Comparison of ENCODE assay signal across 18 cellular contexts in the genomic region with DNA sequence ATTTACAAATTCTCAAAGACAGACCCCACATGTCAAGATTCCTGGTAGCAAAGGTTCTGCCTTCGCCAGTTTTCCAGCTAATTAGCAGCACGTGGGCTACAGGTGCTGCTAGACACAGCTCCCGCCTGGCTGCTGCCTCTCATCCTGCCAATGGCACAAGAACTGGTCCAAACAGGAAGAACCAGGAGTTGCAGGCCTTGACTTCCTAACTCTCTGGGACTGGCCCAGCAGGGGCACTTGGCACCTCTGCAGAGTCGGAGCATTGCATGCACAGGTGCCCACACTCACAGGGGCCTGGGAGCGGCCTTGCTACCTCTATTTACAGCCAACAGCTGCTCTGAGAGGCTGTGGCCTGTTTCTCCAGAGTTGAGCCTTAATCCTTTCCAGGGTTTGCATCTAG. TPM values are rescaled to one million over a fixed set of nuclear protein-coding genes. Genes with fewer than 3 reads are reported as not detected.
A peak's percentile ranks its signal among the peaks of the same experiment; 100 is the strongest.
DNase-seq lines count a peak whose midpoint lies in the region; ATAC-seq, FAIRE-seq and TF ChIP-seq lines count a peak whose summit lies in the region.
"Had no signal": no experiment of that assay in that cellular context is flagged by ENCODE, and none has a peak within 500 bp of the region (broad histone marks: within the 10 kb centered on the region; RNA-seq: fewer than 3 reads in every experiment).

No MANE protein-coding gene starts in this region.

- intact Hi-C loops in HepG2 (cut with micrococcal nuclease; ENCODE audit: unreplicated experiment) = no loop called here
- intact Hi-C loops in pancreas (cut with DNase I) = no loop called here

- H3K9me3 ChIP-seq in liver (ENCODE audit: control insufficient read depth in 4 of 4, low read length in 3 of 4) = no peaks in the 10 kb centered on the region
- H3K9me3 ChIP-seq in HepG2 (ENCODE audit: low read length) = no peaks in the 10 kb centered on the region
- no peaks in the 10 kb centered on the region for H3K9me3 ChIP-seq in H1 (ENCODE audit: insufficient read depth in 2 of 2, low read depth in 1 of 2, low read length in 1 of 2)
- no peaks in the 10 kb centered on the region for H3K9me3 ChIP-seq in pancreas
- H3K9me3 ChIP-seq: MG63 had no signal

- H3K23ac ChIP-seq in H1 (ENCODE audit: insufficient read length) = no peak overlapping the region

- H3K79me2 ChIP-seq in HepG2 (ENCODE audit: insufficient read depth, low read length) (no peaks in the 10 kb centered on the region), H1 (ENCODE audit: control insufficient read depth in 1 of 2, insufficient read depth in 2 of 2, low read length in 2 of 2) (no peaks in the 10 kb centered on the region)

- H2BK5ac ChIP-seq in H1 (ENCODE audit: low read depth, low read length) = no peak overlapping the region

- H3K4ac ChIP-seq in H1 (replicated peaks; ENCODE audit: insufficient read length, low read depth, low read length) = no peak overlapping the region

- no peak overlapping the region; the same call in 1 of the 2 replicates for H2BK12ac ChIP-seq in H1 (ENCODE audit: low read depth, low read length)

- H4K91ac ChIP-seq in H1 (replicated peaks; ENCODE audit: insufficient read length, low read length) = no peak overlapping the region

- no peak overlapping the region for H4K8ac ChIP-seq in H1 (ENCODE audit: extremely low read depth, insufficient read depth, low read length)

- TF ChIP-seq RAD21 in liver (IDR thresholded peaks at IDR 0.05) (no peak), HepG2 (CRISPR knock-in tag; IDR thresholded peaks at IDR 0.05) (no peak), H1 (IDR thresholded peaks at IDR 0.05 in 1 of 2, conservative IDR thresholded peaks at IDR 0.05 in 1 of 2; ENCODE audit: low read depth in 2 of 2, low read length in 2 of 2) (no peak)

- TF ChIP-seq CTCF in liver (IDR thresholded peaks at IDR 0.05; ENCODE audit: low read depth, low read length, missing input control) (no peak), HepG2 (CRISPR knock-in tag; IDR thresholded peaks at IDR 0.05) (no peak), H1 (IDR thresholded peaks at IDR 0.05; ENCODE audit: control extremely low read depth in 1 of 3, insufficient read depth in 1 of 3, low read depth in 1 of 3, low read length in 3 of 3) (no peak), pancreas (IDR thresholded peaks at IDR 0.05) (no peak)

- peaks cover 21 to 52% (median 41%) of the 10 kb centered on the region in 4 donors for H3K4me1 ChIP-seq in liver (ENCODE audit: control insufficient read depth in 4 of 4, insufficient read depth in 4 of 4, low read length in 3 of 4)
- peaks cover 33% of the 10 kb centered on the region for H3K4me1 ChIP-seq in HepG2 (ENCODE audit: insufficient read depth, low read length)
- H3K4me1 ChIP-seq in H1 (replicated peaks in 1 of 4; ENCODE audit: control insufficient read depth in 3 of 4, insufficient read depth in 4 of 4, low read length in 3 of 4) = peaks cover 8 to 18% (median 13%) of the 10 kb centered on the region in 4 experiments; a peak in 6 of 7 replicates
- peaks cover 27 to 52% (median 34%) of the 10 kb centered on the region in 3 donors for H3K4me1 ChIP-seq in pancreas

- H3K4me3 ChIP-seq in liver (ENCODE audit: low read depth in 1 of 3, low read length in 3 of 3) (no peak overlapping the region), HepG2 (replicated peaks in 1 of 3; ENCODE audit: insufficient read depth in 1 of 3, low read depth in 2 of 3, low read length in 3 of 3) (no peak overlapping the region), H1 (ENCODE audit: extremely low read depth in 1 of 4, insufficient read depth in 2 of 4, low read depth in 3 of 4, low read length in 4 of 4) (no peak overlapping the region), pancreas (no peak overlapping the region)
- H3K4me3 ChIP-seq: MG63 had no signal

- TF ChIP-seq POLR2A in HepG2 (IDR thresholded peaks at IDR 0.05; ENCODE audit: insufficient read depth in 1 of 2, low read depth in 2 of 2, low read length in 2 of 2) (no peak), H1 (IDR thresholded peaks at IDR 0.05; ENCODE audit: control extremely low read depth in 1 of 2, low read depth in 2 of 2, low read length in 2 of 2) (no peak)

- H3K18ac ChIP-seq in H1 (ENCODE audit: extremely low read depth, low read length) = no peak overlapping the region

- H2AK5ac ChIP-seq in H1 (ENCODE audit: low read depth, low read length) = no peak overlapping the region

- H3K27me3 ChIP-seq in liver (ENCODE audit: control insufficient read depth in 4 of 4, insufficient read depth in 4 of 4, low read length in 3 of 4) = no peaks in the 10 kb centered on the region
- no peaks in the 10 kb centered on the region for H3K27me3 ChIP-seq in HepG2 (ENCODE audit: control insufficient read depth in 1 of 2, insufficient read depth in 2 of 2, low read length in 2 of 2)
- H3K27me3 ChIP-seq in H1 (replicated peaks in 1 of 4; ENCODE audit: control insufficient read depth in 3 of 4, extremely low read depth in 1 of 4, insufficient read depth in 3 of 4, low read length in 3 of 4) = no peaks in the 10 kb centered on the region
- no peaks in the 10 kb centered on the region for H3K27me3 ChIP-seq in pancreas
- H3K27me3 ChIP-seq: MG63 had no signal

- no peaks in the 10 kb centered on the region for H3K36me3 ChIP-seq in liver (ENCODE audit: control insufficient read depth in 4 of 4, insufficient read depth in 3 of 4, low read depth in 1 of 4, low read length in 3 of 4)
- peaks cover 3 to 5% of the 10 kb centered on the region in 2 experiments; a peak in 4 of 5 replicates for H3K36me3 ChIP-seq in HepG2 (replicated peaks in 1 of 2; ENCODE audit: control insufficient read depth in 1 of 2, insufficient read depth in 2 of 2, low read length in 2 of 2)
- no peaks in the 10 kb centered on the region for H3K36me3 ChIP-seq in H1 (ENCODE audit: control insufficient read depth in 2 of 4, insufficient read depth in 4 of 4, low read length in 3 of 4)
- H3K36me3 ChIP-seq in pancreas = peaks cover 0 to 4% (median 0%) of the 10 kb centered on the region in 3 donors
- H3K36me3 ChIP-seq: MG63 had no signal

- H2AFZ ChIP-seq in HepG2 (ENCODE audit: low read length) (no peak overlapping the region), H1 (ENCODE audit: low read length) (no peak overlapping the region)

- no peaks in the 10 kb centered on the region for H3K79me1 ChIP-seq in H1 (ENCODE audit: low read depth, low read length)

- DNase-seq in HepG2 (ENCODE audit: low spot score) (no peak), H1 (ENCODE audit: low read depth in 1 of 2, low spot score in 2 of 2) (no peak), pancreas (peak; percentile 71 to 91 (median 85)), NCI-H748 treated with DMSO at 0.1 percent for 48 hours (lab: John Stamatoyannopoulos, UW) (no peak), NCI-H187 (lab: John Stamatoyannopoulos, UW) (no peak), SW480 (ENCODE audit: low spot score) (no peak)
- DNase-seq: activated gamma-delta T cell; GDM1; left cardiac atrium; MG63; naive thymus-derived CD4-positive, alpha-beta T cell; NCI-H1930; NCI-H524 treated with DMSO at 0.1 percent for 48 hours; retina; stimulated activated CD4-positive, alpha-beta T cell treated with anti-CD3 and anti-CD28 coated beads, Interleukin-2, amount 100 ng/mL, for 24 hours had no signal

- BruUV-seq in HepG2 (replicated peaks; lab: Mats Ljungman, UMichigan) = no TSS peak

- H3K9ac ChIP-seq in liver (ENCODE audit: low read depth in 1 of 2, low read length in 2 of 2) = no peak overlapping the region
- H3K9ac ChIP-seq in HepG2 (ENCODE audit: insufficient read depth, low read depth, low read length) = no peak overlapping the region
- H3K9ac ChIP-seq in H1 (replicated peaks in 1 of 4; ENCODE audit: extremely low read depth in 1 of 4, low read depth in 3 of 4, low read length in 3 of 4) = no peak overlapping the region

- H4K5ac ChIP-seq in H1 (ENCODE audit: insufficient read length, low read depth, low read length) = no peak overlapping the region

- H3K27ac ChIP-seq in liver (ENCODE audit: low read depth in 1 of 2, low read length in 2 of 2) = peak overlapping the region; percentile 19 to 85
- H3K27ac ChIP-seq in HepG2 (ENCODE audit: extremely low read length, insufficient read depth, low read length) = no peak overlapping the region
- no peak overlapping the region for H3K27ac ChIP-seq in H1 (ENCODE audit: low read depth, low read length)
- H3K27ac ChIP-seq in pancreas = peak overlapping the region; percentile 76 to 89 (median 78)

- TF ChIP-seq EP300 in HepG2 (IDR thresholded peaks at IDR 0.05; ENCODE audit: low read depth in 2 of 2, low read length in 2 of 2) (no peak), HepG2 (CRISPR knock-in tag; IDR thresholded peaks at IDR 0.05; ENCODE audit: borderline replicate concordance) (no peak), H1 (IDR thresholded peaks at IDR 0.05; ENCODE audit: borderline replicate concordance in 1 of 2, low read depth in 2 of 2, low read length in 2 of 2) (no peak)

- ATAC-seq in HepG2 (no peak), pancreas (peak; percentile 63 to 80 (median 74)), GM21360 (IDR thresholded peaks at IDR 0.05; ENCODE audit: unreplicated experiment) (no peak)
- ATAC-seq: naive thymus-derived CD4-positive, alpha-beta T cell had no signal

- FAIRE-seq in HepG2 (lab: Jason Lieb, UNC) (no peak), H1 (lab: Jason Lieb, UNC) (no peak), pancreas (lab: Jason Lieb, UNC) (no peak)
- FAIRE-seq: astrocyte had no signal

- H2BK120ac ChIP-seq in H1 (replicated peaks; ENCODE audit: low read depth, low read length) = no peak overlapping the region

- WGBS in liver = 90% methylated on average over 5 of the region's 5 CpGs
- 94% methylated on average over 5 of the region's 5 CpGs for WGBS in HepG2 (ENCODE audit: low lambda C conversion rate)
- WGBS in H1 (ENCODE audit: extremely low coverage in 1 of 2, insufficient coverage in 1 of 2, insufficient read length in 1 of 2, insufficient replicate concordance in 2 of 2, low coverage in 1 of 2, low lambda C conversion rate in 2 of 2, missing lambda C conversion rate in 1 of 2), 2 experiments = 81% methylated on average over 5 of the region's 5 CpGs; no CpG with 5 or more reads in 1 of the 2 experiments
- WGBS in pancreas, 2 donors = 21 to 33% methylated on average over 5 of the region's 5 CpGs

- H2BK15ac ChIP-seq in H1 (ENCODE audit: low read length) = no peak overlapping the region

- no peaks in the 10 kb centered on the region for H3K23me2 ChIP-seq in H1 (ENCODE audit: low read depth, low read length)

- H3K4me2 ChIP-seq in HepG2 (ENCODE audit: low read depth, low read length) (no peak overlapping the region), H1 (ENCODE audit: insufficient read depth in 1 of 2, low read depth in 2 of 2, low read length in 2 of 2) (no peak overlapping the region)

- no peak overlapping the region for H3K14ac ChIP-seq in H1 (ENCODE audit: insufficient read length)

- H4K20me1 ChIP-seq in HepG2 (ENCODE audit: insufficient read depth, low read length) = no peaks in the 10 kb centered on the region
- H4K20me1 ChIP-seq in H1 (replicated peaks in 1 of 2; ENCODE audit: control insufficient read depth in 1 of 2, insufficient read depth in 2 of 2, low read length in 2 of 2) = no peaks in the 10 kb centered on the region

- H2BK20ac ChIP-seq in H1 (ENCODE audit: low read length) = no peak overlapping the region

- no peak overlapping the region for H3K56ac ChIP-seq in H1 (replicated peaks; ENCODE audit: insufficient read length, low read depth, low read length)

- in situ Hi-C loops in HepG2 (cut with HindIII; ENCODE audit: extremely low pct_ligation_motif_present, low pct_unique_long_range_greater_than_20kb) = no loop called here

- CTCF ChIA-PET in HepG2 (lab: Yijun Ruan, JAX; ENCODE audit: low intra/inter-chr PET ratio, low total read pairs) = no interaction called here
- CTCF ChIA-PET in H1 (lab: Charles Lee; ENCODE audit: partially characterized antibody) = interaction anchor here (0.6 to 3.3 kb wide), 12 partner anchors 11 to 152 kb away, joined by 3 to 19 read pairs (median 4); no protein-coding TSS in a partner anchor

- POLR2A ChIA-PET in HepG2 (lab: Yijun Ruan, JAX) = no interaction called here
- POLR2A ChIA-PET in H1 (lab: Charles Lee; ENCODE audit: partially characterized antibody) = no interaction called here

RNA-seq across cellular contexts. Expression of a gene that starts 39.6 kb away (rescaled TPM):
- total RNA-seq in liver = 10 to 100 TPM; 10.5 to 31.9 TPM
- polyA plus RNA-seq in liver = 10 to 100 TPM; 19.5 to 22.5 TPM
- 18.7 and 19.0 TPM in 2 replicates for total RNA-seq in HepG2 (2016; rRNA removed; fragmentation: Illumina TruSeq; extraction: Trizol)
- 6.7 and 7.1 TPM in 2 replicates for total RNA-seq in HepG2 (2016; cell fraction: cytosol; rRNA removed; fragmentation: Illumina TruSeq; extraction: Trizol; ENCODE audit: low read depth)
- 18.5 and 19.5 TPM in 2 replicates for total RNA-seq in HepG2 (2016; cell fraction: insoluble cytoplasmic fraction; rRNA removed; fragmentation: Illumina TruSeq; extraction: Trizol)
- 12.7 and 13.2 TPM in 2 replicates for total RNA-seq in HepG2 (2016; cell fraction: membrane; rRNA removed; fragmentation: Illumina TruSeq; extraction: Trizol)
- 24.4 and 27.5 TPM in 2 replicates for total RNA-seq in HepG2 (2016; cell fraction: nucleus; rRNA removed; fragmentation: Illumina TruSeq; extraction: Trizol)
- 21.0 and 30.8 TPM in 2 replicates for polyA plus RNA-seq in HepG2 (2011; rRNA removed)
- 10.3 and 11.7 TPM in 2 replicates for polyA plus RNA-seq in HepG2 (2011; cell fraction: cytosol; rRNA removed)
- 74.0 and 103 TPM in 2 replicates for polyA plus RNA-seq in HepG2 (2011; cell fraction: nucleus; rRNA removed)
- polyA plus RNA-seq in HepG2 (2012) = 12.9 and 15.4 TPM in 2 replicates
- 3.7 and 4.7 TPM in 2 replicates for polyA plus RNA-seq in HepG2 (2016; cell fraction: cytosol; fragmentation: Illumina TruSeq; extraction: Trizol; ENCODE audit: low read depth)
- 15.5 and 18.0 TPM in 2 replicates for polyA plus RNA-seq in HepG2 (2016; cell fraction: insoluble cytoplasmic fraction; fragmentation: Illumina TruSeq; extraction: Trizol; ENCODE audit: low read depth)
- 7.7 and 9.3 TPM in 2 replicates for polyA plus RNA-seq in HepG2 (2016; cell fraction: membrane; fragmentation: Illumina TruSeq; extraction: Trizol; ENCODE audit: low read depth)
- polyA plus RNA-seq in HepG2 (2016; cell fraction: nucleus; fragmentation: Illumina TruSeq; extraction: Trizol; ENCODE audit: insufficient read depth, low read depth) = 34.2 and 36.3 TPM in 2 replicates
- polyA minus RNA-seq in HepG2 (2011; rRNA and poly(A)+ RNA removed; ENCODE audit: low replicate concordance) = 27.6 and 35.2 TPM in 2 replicates
- 6.0 and 6.2 TPM in 2 replicates for polyA minus RNA-seq in HepG2 (2011; cell fraction: cytosol; rRNA and poly(A)+ RNA removed)
- 23.8 and 26.7 TPM in 2 replicates for polyA minus RNA-seq in HepG2 (2011; cell fraction: nucleus; rRNA and poly(A)+ RNA removed)
- 3.6 and 4.5 TPM in 2 replicates for total RNA-seq in H1 (2021; fragmentation: NEBNext Ultra II Directional; extraction: Animal tissue kit (Norgen Biotek cat#: 25700))
- 2.7 and 3.2 TPM in 2 replicates for polyA plus RNA-seq in H1 (2011; rRNA removed)
- polyA plus RNA-seq in H1 (2011; cell fraction: cytosol; rRNA removed) = 4.6 TPM
- 8.7 TPM for polyA plus RNA-seq in H1 (2011; cell fraction: nucleus; rRNA removed)
- 3.2 to 4.4 TPM (median 3.8 TPM) in 4 replicates for polyA plus RNA-seq in H1 (2012, experiment 1 of 2)
- 1.6 TPM for polyA plus RNA-seq in H1 (2012, experiment 2 of 2)
- polyA plus RNA-seq in H1 (2013, experiment 1 of 2) = 3.4 TPM
- 2.4 TPM for polyA plus RNA-seq in H1 (2013, experiment 2 of 2)
- polyA minus RNA-seq in H1 (2011; rRNA and poly(A)+ RNA removed) = 7.1 and 12.2 TPM in 2 replicates
- 5.1 TPM for polyA minus RNA-seq in H1 (2011; cell fraction: cytosol; rRNA and poly(A)+ RNA removed)
- polyA minus RNA-seq in H1 (2011; cell fraction: nucleus; rRNA and poly(A)+ RNA removed) = 5.9 TPM
- total RNA-seq in pancreas = 10 to 100 TPM; 16.7 to 22.9 (median 21.6) TPM
- 10 to 100 TPM; 13.9 to 17.4 TPM for polyA plus RNA-seq in pancreas

RNA-seq across cellular contexts. Expression of a gene that starts 42.1 kb away (rescaled TPM):
- total RNA-seq in liver = 10 to 100 TPM in 1 of 2 donors, 1 to 10 TPM in 1; 9.5 to 36.1 TPM
- 10 to 100 TPM; 19.3 to 23.6 TPM for polyA plus RNA-seq in liver
- total RNA-seq in HepG2 (2016; rRNA removed; fragmentation: Illumina TruSeq; extraction: Trizol) = 83.0 and 120 TPM in 2 replicates
- 262 and 384 TPM in 2 replicates for total RNA-seq in HepG2 (2016; cell fraction: cytosol; rRNA removed; fragmentation: Illumina TruSeq; extraction: Trizol; ENCODE audit: low read depth)
- 80.2 and 129 TPM in 2 replicates for total RNA-seq in HepG2 (2016; cell fraction: insoluble cytoplasmic fraction; rRNA removed; fragmentation: Illumina TruSeq; extraction: Trizol)
- total RNA-seq in HepG2 (2016; cell fraction: membrane; rRNA removed; fragmentation: Illumina TruSeq; extraction: Trizol) = 165 and 224 TPM in 2 replicates
- 56.6 and 61.7 TPM in 2 replicates for total RNA-seq in HepG2 (2016; cell fraction: nucleus; rRNA removed; fragmentation: Illumina TruSeq; extraction: Trizol)
- 152 and 167 TPM in 2 replicates for polyA plus RNA-seq in HepG2 (2011; rRNA removed)
- polyA plus RNA-seq in HepG2 (2011; cell fraction: cytosol; rRNA removed) = 201 and 220 TPM in 2 replicates
- 45.6 and 74.1 TPM in 2 replicates for polyA plus RNA-seq in HepG2 (2011; cell fraction: nucleus; rRNA removed)
- polyA plus RNA-seq in HepG2 (2012) = 78.5 and 108 TPM in 2 replicates
- 345 and 456 TPM in 2 replicates for polyA plus RNA-seq in HepG2 (2016; cell fraction: cytosol; fragmentation: Illumina TruSeq; extraction: Trizol; ENCODE audit: low read depth)
- 86.2 and 89.6 TPM in 2 replicates for polyA plus RNA-seq in HepG2 (2016; cell fraction: insoluble cytoplasmic fraction; fragmentation: Illumina TruSeq; extraction: Trizol; ENCODE audit: low read depth)
- 169 and 229 TPM in 2 replicates for polyA plus RNA-seq in HepG2 (2016; cell fraction: membrane; fragmentation: Illumina TruSeq; extraction: Trizol; ENCODE audit: low read depth)
- polyA plus RNA-seq in HepG2 (2016; cell fraction: nucleus; fragmentation: Illumina TruSeq; extraction: Trizol; ENCODE audit: insufficient read depth, low read depth) = 90.2 and 116 TPM in 2 replicates
- 41.9 and 49.9 TPM in 2 replicates for polyA minus RNA-seq in HepG2 (2011; rRNA and poly(A)+ RNA removed; ENCODE audit: low replicate concordance)
- 32.4 and 34.8 TPM in 2 replicates for polyA minus RNA-seq in HepG2 (2011; cell fraction: cytosol; rRNA and poly(A)+ RNA removed)
- polyA minus RNA-seq in HepG2 (2011; cell fraction: nucleus; rRNA and poly(A)+ RNA removed) = 23.4 and 35.9 TPM in 2 replicates
- 18.9 and 21.1 TPM in 2 replicates for total RNA-seq in H1 (2021; fragmentation: NEBNext Ultra II Directional; extraction: Animal tissue kit (Norgen Biotek cat#: 25700))
- polyA plus RNA-seq in H1 (2011; rRNA removed) = 61.2 and 63.5 TPM in 2 replicates
- polyA plus RNA-seq in H1 (2011; cell fraction: cytosol; rRNA removed) = 50.5 TPM
- polyA plus RNA-seq in H1 (2011; cell fraction: nucleus; rRNA removed) = 34.6 TPM
- 15.6 to 41.5 TPM (median 33.8 TPM) in 4 replicates for polyA plus RNA-seq in H1 (2012, experiment 1 of 2)
- polyA plus RNA-seq in H1 (2012, experiment 2 of 2) = 29.6 TPM
- polyA plus RNA-seq in H1 (2013, experiment 1 of 2) = 40.3 TPM
- 40.7 TPM for polyA plus RNA-seq in H1 (2013, experiment 2 of 2)
- polyA minus RNA-seq in H1 (2011; rRNA and poly(A)+ RNA removed) = 10.2 and 11.5 TPM in 2 replicates
- polyA minus RNA-seq in H1 (2011; cell fraction: cytosol; rRNA and poly(A)+ RNA removed) = 13.5 TPM
- polyA minus RNA-seq in H1 (2011; cell fraction: nucleus; rRNA and poly(A)+ RNA removed) = 9.7 TPM
- total RNA-seq in pancreas = 10 to 100 TPM in 3 of 6 donors, 1 to 10 TPM in 3; 5.9 to 26.1 (median 8.3) TPM
- polyA plus RNA-seq in pancreas = 10 to 100 TPM; 11.9 to 24.9 TPM

RNA-seq across cellular contexts. Expression of a gene that starts 55.9 kb away (rescaled TPM):
- under 1 TPM; 0.33 to 0.84 TPM for total RNA-seq in liver
- polyA plus RNA-seq in liver = under 1 TPM; 0.32 to 0.64 TPM
- total RNA-seq in HepG2 (2016; rRNA removed; fragmentation: Illumina TruSeq; extraction: Trizol) = 1.7 and 1.9 TPM in 2 replicates
- total RNA-seq in HepG2 (2016; cell fraction: cytosol; rRNA removed; fragmentation: Illumina TruSeq; extraction: Trizol; ENCODE audit: low read depth) = 0.30 TPM in 1 of 2 replicates, not detected in the other
- 2.0 TPM in 2 replicates for total RNA-seq in HepG2 (2016; cell fraction: insoluble cytoplasmic fraction; rRNA removed; fragmentation: Illumina TruSeq; extraction: Trizol)
- total RNA-seq in HepG2 (2016; cell fraction: membrane; rRNA removed; fragmentation: Illumina TruSeq; extraction: Trizol) = 0.77 and 0.93 TPM in 2 replicates
- 1.3 and 1.6 TPM in 2 replicates for total RNA-seq in HepG2 (2016; cell fraction: nucleus; rRNA removed; fragmentation: Illumina TruSeq; extraction: Trizol)
- 2.9 and 3.0 TPM in 2 replicates for polyA plus RNA-seq in HepG2 (2011; rRNA removed)
- 2.0 and 3.6 TPM in 2 replicates for polyA plus RNA-seq in HepG2 (2011; cell fraction: cytosol; rRNA removed)
- polyA plus RNA-seq in HepG2 (2011; cell fraction: nucleus; rRNA removed) = 3.5 and 4.0 TPM in 2 replicates
- polyA plus RNA-seq in HepG2 (2012) = 2.3 and 2.4 TPM in 2 replicates
- 0.19 TPM in 1 of 2 replicates, not detected in the other for polyA plus RNA-seq in HepG2 (2016; cell fraction: cytosol; fragmentation: Illumina TruSeq; extraction: Trizol; ENCODE audit: low read depth)
- 1.5 and 2.0 TPM in 2 replicates for polyA plus RNA-seq in HepG2 (2016; cell fraction: insoluble cytoplasmic fraction; fragmentation: Illumina TruSeq; extraction: Trizol; ENCODE audit: low read depth)
- polyA plus RNA-seq in HepG2 (2016; cell fraction: membrane; fragmentation: Illumina TruSeq; extraction: Trizol; ENCODE audit: low read depth) = 0.64 and 0.72 TPM in 2 replicates
- polyA plus RNA-seq in HepG2 (2016; cell fraction: nucleus; fragmentation: Illumina TruSeq; extraction: Trizol; ENCODE audit: insufficient read depth, low read depth) = 2.1 TPM in 2 replicates
- 2.2 and 5.1 TPM in 2 replicates for polyA minus RNA-seq in HepG2 (2011; rRNA and poly(A)+ RNA removed; ENCODE audit: low replicate concordance)
- 2.7 and 3.4 TPM in 2 replicates for polyA minus RNA-seq in HepG2 (2011; cell fraction: cytosol; rRNA and poly(A)+ RNA removed)
- 3.2 and 6.3 TPM in 2 replicates for polyA minus RNA-seq in HepG2 (2011; cell fraction: nucleus; rRNA and poly(A)+ RNA removed)
- total RNA-seq in H1 (2021; fragmentation: NEBNext Ultra II Directional; extraction: Animal tissue kit (Norgen Biotek cat#: 25700)) = 1.9 and 2.0 TPM in 2 replicates
- 1.2 and 1.7 TPM in 2 replicates for polyA plus RNA-seq in H1 (2011; rRNA removed)
- polyA plus RNA-seq in H1 (2011; cell fraction: cytosol; rRNA removed) = 1.1 TPM
- 2.4 TPM for polyA plus RNA-seq in H1 (2011; cell fraction: nucleus; rRNA removed)
- 0.58 to 2.6 TPM (median 1.4 TPM) in 4 replicates for polyA plus RNA-seq in H1 (2012, experiment 1 of 2)
- polyA plus RNA-seq in H1 (2012, experiment 2 of 2) = not detected
- 2.3 TPM for polyA plus RNA-seq in H1 (2013, experiment 1 of 2)
- polyA plus RNA-seq in H1 (2013, experiment 2 of 2) = 1.3 TPM
- polyA minus RNA-seq in H1 (2011; rRNA and poly(A)+ RNA removed) = 0.63 and 0.85 TPM in 2 replicates
- 1.6 TPM for polyA minus RNA-seq in H1 (2011; cell fraction: cytosol; rRNA and poly(A)+ RNA removed)
- polyA minus RNA-seq in H1 (2011; cell fraction: nucleus; rRNA and poly(A)+ RNA removed) = 4.6 TPM
- total RNA-seq in pancreas = 1 to 10 TPM in 3 of 6 donors, under 1 TPM in 3; 0.65 to 3.9 (median 1.5) TPM
- polyA plus RNA-seq in pancreas = under 1 TPM; 0.28 to 0.46 TPM

Comparison
In these comparisons a context has a peak if more than half of its experiments do, and no peak if none do; other contexts are left out.
1. H3K27ac ChIP-seq: peak in liver (2 of 2) and pancreas (4 of 4); none in HepG2 (single experiment) and H1 (single experiment).
2. ATAC-seq: peak in pancreas (4 of 4); none in HepG2 (single experiment) and GM21360 (single experiment).
3. DNase-seq: peak in pancreas (6 of 6); none in HepG2 (single experiment), H1 (0 of 2), NCI-H748 treated with DMSO at 0.1 percent for 48 hours (single experiment), NCI-H187 (0 of 2) and SW480 (single experiment).